7 cellular contexts compared by ENCODE assay signal in the genomic region with DNA sequence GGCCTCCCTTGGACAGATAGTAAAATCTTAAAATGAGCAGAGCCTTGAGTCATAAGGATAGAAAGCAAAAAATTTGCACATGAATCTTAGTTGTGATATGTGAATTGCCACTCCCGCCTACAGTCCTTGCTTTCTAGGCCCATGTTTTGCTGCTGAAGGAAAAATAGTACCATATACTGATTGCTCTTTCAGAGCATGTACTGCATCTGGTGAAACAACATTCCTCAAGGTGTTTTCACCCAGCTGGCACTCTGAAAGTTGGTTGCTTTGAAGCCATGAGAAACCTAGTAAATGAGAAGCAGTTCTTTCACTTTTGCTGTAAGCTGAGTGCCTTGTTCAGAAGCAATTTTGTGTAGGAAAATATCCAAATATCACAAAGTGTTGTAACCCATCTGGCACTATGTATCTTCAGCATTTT. TPM values are rescaled to one million over a fixed set of nuclear protein-coding genes. Genes with fewer than 3 reads are reported as not detected.
A peak's percentile ranks its signal among the peaks of the same experiment; 100 is the strongest.
DNase-seq lines count a peak whose midpoint lies in the region; ATAC-seq, FAIRE-seq and TF ChIP-seq lines count a peak whose summit lies in the region.

No MANE protein-coding gene starts in this region.

- no peaks in the 10 kb centered on the region for H3K27me3 ChIP-seq in suprapubic skin

- ATAC-seq in HG02610 (IDR thresholded peaks at IDR 0.05; ENCODE audit: unreplicated experiment) (peak; percentile 76), T-cell (replicated peaks in 1 of 4) (no peak)

- TF ChIP-seq EP300 in suprapubic skin (IDR thresholded peaks at IDR 0.05): no peak

- no peak overlapping the region for H3K27ac ChIP-seq in suprapubic skin

- WGBS in suprapubic skin: 65% methylated on average over 1 of the region's 1 CpG

- H3K36me3 ChIP-seq in suprapubic skin: peaks cover 27% of the 10 kb centered on the region

- FAIRE-seq in GM19239 (lab: Jason Lieb, UNC): peak; percentile 89

- no peak for TF ChIP-seq POLR2A in suprapubic skin (IDR thresholded peaks at IDR 0.05)

- H3K27me3 Mint-ChIP-seq in T-cell: no peaks in the 10 kb centered on the region

- DNase-seq in GM19239 (ENCODE audit: insufficient read length, low spot score): no peak
- no peak for DNase-seq in T-cell
- peak; percentile 63 for DNase-seq in renal cortical epithelial cell (ENCODE audit: low read depth)
- DNase-seq in stimulated activated CD8-positive, alpha-beta memory T cell treated with anti-CD3 and anti-CD28 coated beads, Interleukin-4, amount 100 ng/mL, for 48 hours: no peak
- DNase-seq in suprapubic skin (ENCODE audit: low spot score in 2 of 2): no peak
- DNase-seq in occipital lobe (lab: John Stamatoyannopoulos, UW): no peak

- peaks cover 47% of the 10 kb centered on the region for H3K36me3 Mint-ChIP-seq in T-cell

- no peak overlapping the region for H3K4me3 ChIP-seq in suprapubic skin

- H3K9me3 ChIP-seq in suprapubic skin: no peaks in the 10 kb centered on the region

- no peak for TF ChIP-seq CTCF in suprapubic skin (IDR thresholded peaks at IDR 0.05)

- H3K4me3 Mint-ChIP-seq in T-cell: no peak overlapping the region

- H3K9me3 Mint-ChIP-seq in T-cell: no peaks in the 10 kb centered on the region

- CTCF ChIA-PET in T-cell (lab: Charles Lee): no interaction called here

- peak overlapping the region; percentile 65 to 68 for H3K27ac Mint-ChIP-seq in T-cell

- peaks cover 47 to 50% (median 47%) of the 10 kb centered on the region in 3 donors for H3K4me1 Mint-ChIP-seq in T-cell

- peaks cover 13% of the 10 kb centered on the region for H3K4me1 ChIP-seq in suprapubic skin

- POLR2A ChIA-PET in T-cell (lab: Charles Lee): no interaction called here

RNA-seq across cellular contexts. Expression of a gene that starts 10.3 kb away (rescaled TPM):
- total RNA-seq in T-cell (10 to 100 TPM; 20.6 to 26.8 (median 23.7) TPM), renal cortical epithelial cell (26.7 and 40.6 TPM in 2 replicates), suprapubic skin (10 to 100 TPM; 17.3 to 26.1 (median 23.5) TPM), occipital lobe (45.1 TPM)

RNA-seq across cellular contexts. Expression of a gene that starts 23.4 kb away (rescaled TPM):
- 1 to 10 TPM; 1.2 to 5.2 (median 2.5) TPM for total RNA-seq in T-cell
- total RNA-seq in renal cortical epithelial cell: 3.8 and 7.3 TPM in 2 replicates
- 10 to 100 TPM in 1 of 4 donors, 1 to 10 TPM in 3; 1.2 to 23.8 (median 3.4) TPM for total RNA-seq in suprapubic skin
- total RNA-seq in occipital lobe: 10.9 TPM

RNA-seq across cellular contexts. Expression of a gene that starts 27.6 kb away (rescaled TPM):
- 10 to 100 TPM in 3 of 5 donors, 1 to 10 TPM in 2; 6.7 to 15.8 (median 14.3) TPM for total RNA-seq in T-cell
- total RNA-seq in renal cortical epithelial cell: 9.9 and 12.5 TPM in 2 replicates
- total RNA-seq in suprapubic skin: 10 to 100 TPM in 3 of 4 donors, 1 to 10 TPM in 1; 8.4 to 15.1 (median 12.8) TPM
- total RNA-seq in occipital lobe: 18.2 TPM

RNA-seq across cellular contexts. Expression of a gene that starts 51.3 kb away (rescaled TPM):
- total RNA-seq in T-cell: 10 to 100 TPM; 20.0 to 25.7 (median 23.1) TPM
- total RNA-seq in renal cortical epithelial cell: 101 and 148 TPM in 2 replicates
- total RNA-seq in suprapubic skin: 10 to 100 TPM; 69.7 to 96.4 (median 78.6) TPM
- 33.1 TPM for total RNA-seq in occipital lobe
